In the genomic region with DNA sequence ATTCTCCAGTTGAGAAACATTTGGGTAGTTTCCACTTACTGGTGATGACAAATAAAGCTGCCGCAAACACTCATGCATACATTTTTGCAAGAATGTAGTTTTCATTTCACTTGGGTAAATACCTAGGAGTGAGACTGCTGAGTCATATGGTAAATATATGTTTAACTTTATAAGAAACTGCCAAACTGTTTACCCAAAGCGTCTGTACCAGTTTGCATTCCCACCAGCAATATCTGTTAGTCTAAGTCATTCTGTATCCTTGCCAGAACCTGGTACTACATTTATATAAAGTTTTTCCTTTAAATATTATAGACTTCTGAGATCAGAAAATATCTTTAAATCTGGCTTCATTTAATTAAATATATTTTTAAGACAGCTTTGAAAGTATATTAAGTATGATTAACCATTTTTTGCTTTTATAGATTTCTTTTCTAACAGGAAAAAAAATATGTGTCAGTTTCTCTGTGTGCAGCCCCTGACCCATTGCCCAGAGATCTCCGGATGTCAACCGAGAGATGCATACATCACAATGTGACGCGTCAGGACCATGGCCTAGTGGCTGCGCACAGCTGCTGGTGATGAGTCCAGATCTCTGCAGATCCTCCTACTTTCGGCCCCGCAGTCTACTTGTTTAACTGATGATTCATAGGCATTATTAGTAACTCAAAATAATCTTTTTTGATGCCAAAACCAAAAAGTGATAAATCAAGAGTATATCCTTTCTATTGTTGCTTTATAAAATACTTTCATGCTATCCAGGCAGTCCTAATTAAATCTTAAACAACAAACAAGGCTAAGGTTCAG, we compare ENCODE assay signal across 16 cellular contexts.
A peak's percentile ranks its signal among the peaks of the same experiment; 100 is the strongest.
DNase-seq lines count a peak whose midpoint lies in the region; ATAC-seq, FAIRE-seq and TF ChIP-seq lines count a peak whose summit lies in the region.
"Had no signal": no experiment of that assay in that cellular context is flagged by ENCODE, and none has a peak within 500 bp of the region (broad histone marks: within the 10 kb centered on the region; RNA-seq: fewer than 3 reads in every experiment).

No MANE protein-coding gene starts in this region.

- no peak for TF ChIP-seq EP300 in GM12878 (IDR thresholded peaks at IDR 0.05; ENCODE audit: borderline replicate concordance in 1 of 2, control insufficient read depth in 1 of 2, low read depth in 2 of 2, low read length in 2 of 2)

- WGBS in GM12878 (ENCODE audit: insufficient coverage, insufficient replicate concordance, low lambda C conversion rate, missing lambda C conversion rate): 51% methylated on average over 9 of the region's 9 CpGs
- 75 to 78% methylated on average over 9 of the region's 9 CpGs for WGBS in pancreas, 2 donors

- H3K27me3 Mint-ChIP-seq in activated naive CD4-positive, alpha-beta T cell treated with anti-CD3 and anti-CD28 coated beads for 36 hours (ENCODE audit: low read depth): no peaks in the 10 kb centered on the region
- H3K27me3 Mint-ChIP-seq: dendritic cell treated with granulocyte-macrophage colony-stimulating factor and Interleukin-4, amounts not matched to agents 40 ng/mL and 50 ng/mL, for 4 days had no signal

- H3K9ac ChIP-seq in GM12878 (ENCODE audit: control insufficient read depth, insufficient read depth, low read length): no peak overlapping the region

- H3K4me1 Mint-ChIP-seq in activated naive CD4-positive, alpha-beta T cell treated with anti-CD3 and anti-CD28 coated beads for 36 hours (ENCODE audit: low read depth): no peaks in the 10 kb centered on the region

- TF ChIP-seq POLR2A in GM18505 (IDR thresholded peaks at IDR 0.05; ENCODE audit: borderline replicate concordance, extremely low read depth, insufficient read depth, insufficient read length) (no peak), GM12878 (IDR thresholded peaks at IDR 0.05; ENCODE audit: low read depth, low read length) (no peak)

- RAD21 ChIA-PET in GM12878 (lab: Charles Lee; ENCODE audit: unreplicated experiment): no interaction called here

- intact Hi-C loops in GM12878 (cut with micrococcal nuclease; ENCODE audit: unreplicated experiment) (loop anchor here (2.0 kb wide), 1 partner anchor 41 kb away; no protein-coding TSS in a partner anchor), pancreas (cut with DNase I) (no loop called here)
- intact Hi-C loops in activated naive CD4-positive, alpha-beta T cell treated with anti-CD3 and anti-CD28 coated beads for 36 hours (cut with micrococcal nuclease): no loop called here

- H3K9me3 ChIP-seq in GM12878 (replicated peaks; ENCODE audit: control insufficient read depth, insufficient read depth, low read length): no peaks in the 10 kb centered on the region
- H3K9me3 ChIP-seq in pancreas: no peaks in the 10 kb centered on the region
- H3K9me3 ChIP-seq: BE2C, gastrocnemius medialis, psoas muscle had no signal

- H2AFZ ChIP-seq in GM12878 (ENCODE audit: control insufficient read depth, low read depth, low read length): peak overlapping the region; percentile 18; the same call in 1 of the 2 replicates

- no TSS peak for BruUV-seq in GM12878 (replicated peaks; lab: Mats Ljungman, UMichigan)

- H3K4me3 ChIP-seq in GM12878: no peak overlapping the region
- no peak overlapping the region for H3K4me3 ChIP-seq in pancreas
- H3K4me3 ChIP-seq: gastrocnemius medialis, psoas muscle had no signal

- H3K4me3 Mint-ChIP-seq in activated naive CD4-positive, alpha-beta T cell treated with anti-CD3 and anti-CD28 coated beads for 36 hours: no peak overlapping the region
- H3K4me3 Mint-ChIP-seq: dendritic cell treated with granulocyte-macrophage colony-stimulating factor and Interleukin-4, amounts not matched to agents 40 ng/mL and 50 ng/mL, for 4 days had no signal

- H3K27me3 ChIP-seq in GM12878 (replicated peaks in 1 of 2; ENCODE audit: control insufficient read depth in 2 of 2, insufficient read depth in 2 of 2, low read length in 1 of 2): no peaks in the 10 kb centered on the region
- no peaks in the 10 kb centered on the region for H3K27me3 ChIP-seq in pancreas
- H3K27me3 ChIP-seq: BE2C, gastrocnemius medialis had no signal

- H3K36me3 Mint-ChIP-seq in activated naive CD4-positive, alpha-beta T cell treated with anti-CD3 and anti-CD28 coated beads for 36 hours (ENCODE audit: low read depth): no peaks in the 10 kb centered on the region

- CTCF ChIA-PET in GM12878 (lab: Yijun Ruan, JAX): no interaction called here
- CTCF ChIA-PET in activated naive CD4-positive, alpha-beta T cell treated with anti-CD3 and anti-CD28 coated beads for 36 hours (lab: Charles Lee): no interaction called here

- in situ Hi-C loops in GM12878 (cut with MboI): no loop called here

- H3K27ac Mint-ChIP-seq in activated naive CD4-positive, alpha-beta T cell treated with anti-CD3 and anti-CD28 coated beads for 36 hours: no peak overlapping the region
- H3K27ac Mint-ChIP-seq: dendritic cell treated with granulocyte-macrophage colony-stimulating factor and Interleukin-4, amounts not matched to agents 40 ng/mL and 50 ng/mL, for 4 days had no signal

- H3K9me3 Mint-ChIP-seq in activated naive CD4-positive, alpha-beta T cell treated with anti-CD3 and anti-CD28 coated beads for 36 hours: no peaks in the 10 kb centered on the region
- H3K9me3 Mint-ChIP-seq: dendritic cell treated with granulocyte-macrophage colony-stimulating factor and Interleukin-4, amounts not matched to agents 40 ng/mL and 50 ng/mL, for 4 days had no signal

- FAIRE-seq in GM12878 (lab: Jason Lieb, UNC) (no peak), pancreas (lab: Jason Lieb, UNC) (no peak)

- H3K79me2 ChIP-seq in GM12878 (ENCODE audit: control insufficient read depth, insufficient read depth, low read length): no peaks in the 10 kb centered on the region

- peak overlapping the region; percentile 57; the same call in 1 of the 2 replicates for H3K27ac ChIP-seq in GM12878 (ENCODE audit: control insufficient read depth, insufficient read depth)
- no peak overlapping the region for H3K27ac ChIP-seq in pancreas
- H3K27ac ChIP-seq: gastrocnemius medialis, psoas muscle had no signal

- ATAC-seq in GM18505 (IDR thresholded peaks at IDR 0.05; ENCODE audit: unreplicated experiment): peak; percentile 75
- peak; percentile 70 for ATAC-seq in GM21423 (IDR thresholded peaks at IDR 0.05; ENCODE audit: unreplicated experiment)
- ATAC-seq in HG03196 (IDR thresholded peaks at IDR 0.05; ENCODE audit: unreplicated experiment): peak; percentile 74
- peak; percentile 81 for ATAC-seq in GM12878
- no peak for ATAC-seq in pancreas
- ATAC-seq in HG02840 (IDR thresholded peaks at IDR 0.05; ENCODE audit: low FRiP score, unreplicated experiment): no peak
- ATAC-seq: gastrocnemius medialis, psoas muscle had no signal

- POLR2A ChIA-PET in GM12878 (lab: Charles Lee): no interaction called here

- SMC1A ChIA-PET in GM12878 (lab: Charles Lee; ENCODE audit: uncharacterized antibody, unreplicated experiment): interaction anchor here (1.5 kb wide), 1 partner anchor 18 kb away, joined by 3 read pairs; no protein-coding TSS in a partner anchor

- TF ChIP-seq CTCF in GM12878 (IDR thresholded peaks at IDR 0.05 in 2 of 3, conservative IDR thresholded peaks at IDR 0.05 in 1 of 3; ENCODE audit: control insufficient read depth in 2 of 3, extremely low read depth in 1 of 3, insufficient read depth in 1 of 3, low read depth in 3 of 3, low read length in 3 of 3) (no peak), pancreas (IDR thresholded peaks at IDR 0.05) (no peak)

- no peaks in the 10 kb centered on the region for H4K20me1 ChIP-seq in GM12878 (ENCODE audit: control insufficient read depth, insufficient read depth)

- H3K36me3 ChIP-seq in GM12878 (ENCODE audit: control insufficient read depth in 2 of 2, insufficient read depth in 2 of 2, low read length in 1 of 2) (no peaks in the 10 kb centered on the region), pancreas (no peaks in the 10 kb centered on the region)
- H3K36me3 ChIP-seq: BE2C, gastrocnemius medialis had no signal

- DNase-seq in GM12878 (ENCODE audit: low read depth, low spot score) (peak; percentile 33), NCI-H2171 treated with DMSO at 0.1 percent for 48 hours (lab: John Stamatoyannopoulos, UW) (no peak), pancreas (no peak)
- DNase-seq in activated naive CD4-positive, alpha-beta T cell treated with anti-CD3 and anti-CD28 coated beads for 36 hours: no peak
- DNase-seq: activated CD8-positive, alpha-beta memory T cell treated with anti-CD3 and anti-CD28 coated beads, Interleukin-2, amount 50 U/mL, for 48 hours; BE2C; gastrocnemius medialis; islet precursor cell; psoas muscle; stimulated activated CD4-positive, alpha-beta T cell treated with anti-CD3 and anti-CD28 coated beads, Interleukin-1b, Interleukin-23, amount 100 ng/mL, for 48 hours; stimulated activated naive CD4-positive, alpha-beta T cell had no signal

- TF ChIP-seq RAD21 in GM12878 (IDR thresholded peaks at IDR 0.05; ENCODE audit: insufficient read depth, low read depth, low read length): no peak

- H3K4me1 ChIP-seq in GM12878 (ENCODE audit: control insufficient read depth, insufficient read depth, low read length) (no peaks in the 10 kb centered on the region), pancreas (no peaks in the 10 kb centered on the region)
- H3K4me1 ChIP-seq: BE2C, gastrocnemius medialis, psoas muscle had no signal

- H3K4me2 ChIP-seq in GM12878 (ENCODE audit: control insufficient read depth, insufficient read depth): no peak overlapping the region

TF ChIP-seq in GM12878, 131 proteins besides CTCF, POLR2A, EP300 and RAD21 (continues in another document):
- TF ChIP-seq MYB (IDR thresholded peaks at IDR 0.05; ENCODE audit: borderline replicate concordance, low read depth, low read length): no peak
- TF ChIP-seq FOXM1 (IDR thresholded peaks at IDR 0.05; ENCODE audit: low read depth, low read length): peak; percentile 10; the same call in 1 of the 2 replicates
- TF ChIP-seq SMAD1 (IDR thresholded peaks at IDR 0.05; ENCODE audit: low read depth, partially characterized antibody): no peak
- TF ChIP-seq DPF2 (IDR thresholded peaks at IDR 0.05): no peak
- peak; percentile 47; the same call in 1 of the 2 replicates for TF ChIP-seq NFIC (IDR thresholded peaks at IDR 0.05; ENCODE audit: low read depth, low read length)
- TF ChIP-seq SIN3A (IDR thresholded peaks at IDR 0.05; ENCODE audit: low read depth, low read length): no peak
- TF ChIP-seq, protein P1, sequence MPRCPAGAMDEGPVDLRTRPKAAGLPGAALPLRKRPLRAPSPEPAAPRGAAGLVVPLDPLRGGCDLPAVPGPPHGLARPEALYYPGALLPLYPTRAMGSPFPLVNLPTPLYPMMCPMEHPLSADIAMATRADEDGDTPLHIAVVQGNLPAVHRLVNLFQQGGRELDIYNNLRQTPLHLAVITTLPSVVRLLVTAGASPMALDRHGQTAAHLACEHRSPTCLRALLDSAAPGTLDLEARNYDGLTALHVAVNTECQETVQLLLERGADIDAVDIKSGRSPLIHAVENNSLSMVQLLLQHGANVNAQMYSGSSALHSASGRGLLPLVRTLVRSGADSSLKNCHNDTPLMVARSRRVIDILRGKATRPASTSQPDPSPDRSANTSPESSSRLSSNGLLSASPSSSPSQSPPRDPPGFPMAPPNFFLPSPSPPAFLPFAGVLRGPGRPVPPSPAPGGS (IDR thresholded peaks at IDR 0.05; ENCODE audit: borderline replicate concordance, insufficient read depth, low read depth, low read length, poor library complexity, severe bottlenecking): peak; percentile 7
- TF ChIP-seq JUNB (IDR thresholded peaks at IDR 0.05): peak; percentile 72

Comparison
In these comparisons a context has a peak if more than half of its experiments do, and no peak if none do; other contexts are left out.
1. ATAC-seq: peak in GM18505 (single experiment), GM21423 (single experiment), HG03196 (single experiment) and GM12878 (single experiment); none in pancreas (0 of 4) and HG02840 (single experiment).